ENCODE assay signal across 13 cellular contexts in genomic region chr4:20194079-20195013, GRCh38. TPM values are rescaled to one million over a fixed set of nuclear protein-coding genes. Genes with fewer than 3 reads are reported as not detected.
A peak's percentile ranks its signal among the peaks of the same experiment; 100 is the strongest.
DNase-seq lines count a peak whose midpoint lies in the region; ATAC-seq and TF ChIP-seq lines count a peak whose summit lies in the region.
"Had no signal": no experiment of that assay in that cellular context is flagged by ENCODE, and none has a peak within 500 bp of the region (broad histone marks: within the 10 kb centered on the region; RNA-seq: fewer than 3 reads in every experiment).

No MANE protein-coding gene starts in this region.

- H3K36me3 ChIP-seq in skeletal muscle satellite cell (ENCODE audit: insufficient read depth, low read length), result no peaks in the 10 kb centered on the region

- TF ChIP-seq CTCF in RWPE1 (conservative IDR thresholded peaks at IDR 0.05; ENCODE audit: low read depth) (no peak), fibroblast of the aortic adventitia (IDR thresholded peaks at IDR 0.05; ENCODE audit: insufficient read depth, low read length) (no peak), glutamatergic neuron (IDR thresholded peaks at IDR 0.05; ENCODE audit: partially characterized antibody, unreplicated experiment) (no peak)

- no peak overlapping the region for H3K4me3 Mint-ChIP-seq in glutamatergic neuron (ENCODE audit: unreplicated experiment)
- H3K4me3 Mint-ChIP-seq: stimulated activated memory B cell treated with anti-CD40 and anti-IgM and Interleukin-4, amounts not matched to agents 10 μg/mL and 1 μg/mL and 100 μg/mL, for 72 hours had no signal

- ATAC-seq in GM18858 (IDR thresholded peaks at IDR 0.05; ENCODE audit: unreplicated experiment) (peak; percentile 53), HG03469 (IDR thresholded peaks at IDR 0.05; ENCODE audit: unreplicated experiment) (no peak)
- ATAC-seq: stimulated activated memory B cell treated with anti-CD40 and anti-IgM and Interleukin-4, amounts not matched to agents 10 μg/mL and 1 μg/mL and 100 μg/mL, for 72 hours had no signal

- H3K9me3 Mint-ChIP-seq in glutamatergic neuron (ENCODE audit: unreplicated experiment), result no peaks in the 10 kb centered on the region

- H3K9me3 ChIP-seq in skeletal muscle satellite cell (replicated peaks; ENCODE audit: low read length), result no peaks in the 10 kb centered on the region

- no peaks in the 10 kb centered on the region for H3K4me1 Mint-ChIP-seq in glutamatergic neuron (ENCODE audit: low read depth, unreplicated experiment)
- H3K4me1 Mint-ChIP-seq: stimulated activated memory B cell treated with anti-CD40 and anti-IgM and Interleukin-4, amounts not matched to agents 10 μg/mL and 1 μg/mL and 100 μg/mL, for 72 hours had no signal

- H3K4me2 ChIP-seq in skeletal muscle satellite cell (ENCODE audit: low read length), result peak overlapping the region; percentile 62

- CTCF ChIA-PET in RWPE1 (lab: Yijun Ruan, JAX), result no interaction called here

- H3K27ac Mint-ChIP-seq in glutamatergic neuron (ENCODE audit: unreplicated experiment), result no peak overlapping the region
- H3K27ac Mint-ChIP-seq: stimulated activated memory B cell treated with anti-CD40 and anti-IgM and Interleukin-4, amounts not matched to agents 10 μg/mL and 1 μg/mL and 100 μg/mL, for 72 hours had no signal

- no peaks in the 10 kb centered on the region for H3K27me3 Mint-ChIP-seq in glutamatergic neuron (ENCODE audit: unreplicated experiment)
- H3K27me3 Mint-ChIP-seq: stimulated activated memory B cell treated with anti-CD40 and anti-IgM and Interleukin-4, amounts not matched to agents 10 μg/mL and 1 μg/mL and 100 μg/mL, for 72 hours had no signal

- H3K9ac ChIP-seq in skeletal muscle satellite cell (ENCODE audit: low read depth, low read length), result peak overlapping the region; percentile 78

- H3K27me3 ChIP-seq in skeletal muscle satellite cell (ENCODE audit: control insufficient read depth, insufficient read depth, low read length), result no peaks in the 10 kb centered on the region

- no peaks in the 10 kb centered on the region for H3K36me3 Mint-ChIP-seq in glutamatergic neuron (ENCODE audit: unreplicated experiment)
- H3K36me3 Mint-ChIP-seq: stimulated activated memory B cell treated with anti-CD40 and anti-IgM and Interleukin-4, amounts not matched to agents 10 μg/mL and 1 μg/mL and 100 μg/mL, for 72 hours had no signal

- H3K4me3 ChIP-seq in fibroblast of the aortic adventitia (ENCODE audit: low read depth, low read length) (no peak overlapping the region), skeletal muscle satellite cell (ENCODE audit: low read length) (peak overlapping the region; percentile 44)

- POLR2A ChIA-PET in RWPE1 (lab: Yijun Ruan, JAX; ENCODE audit: low non-redundant PET), result no interaction called here

- no peak overlapping the region for H3K27ac ChIP-seq in RWPE1

- peaks cover 43% of the 10 kb centered on the region for H3K4me1 ChIP-seq in skeletal muscle satellite cell (ENCODE audit: control insufficient read depth, insufficient read depth, low read length)

- DNase-seq in RWPE1 (ENCODE audit: low spot score) (peak; percentile 25), fibroblast of the aortic adventitia (ENCODE audit: low read depth) (peak; percentile 92), AML-193 (lab: John Stamatoyannopoulos, UW) (no peak), DMS 273 (lab: John Stamatoyannopoulos, UW; ENCODE audit: unreplicated experiment) (no peak), glutamatergic neuron (no peak)
- DNase-seq: effector CD4-positive, alpha-beta T cell; GF-D8; NCI-H774; small intestine had no signal

RNA-seq across cellular contexts. Expression of gene SLIT2, which starts 57.4 kb away (rescaled TPM):
- total RNA-seq in fibroblast of the aortic adventitia (ENCODE audit: low replicate concordance), result 46.4 and 65.1 TPM in 2 replicates
- total RNA-seq in skeletal muscle satellite cell (2012; rRNA removed), result 11.2 and 22.9 TPM in 2 replicates
- total RNA-seq in glutamatergic neuron (ENCODE audit: unreplicated experiment), result 21.6 TPM

Comparison
In these comparisons a context has a peak if more than half of its experiments do, and no peak if none do; other contexts are left out.
1. DNase-seq: peak in RWPE1 (single experiment) and fibroblast of the aortic adventitia (single experiment); none in AML-193 (0 of 2), DMS 273 (single experiment) and glutamatergic neuron (single experiment).